8 cellular contexts compared by ENCODE assay signal in the genomic region with DNA sequence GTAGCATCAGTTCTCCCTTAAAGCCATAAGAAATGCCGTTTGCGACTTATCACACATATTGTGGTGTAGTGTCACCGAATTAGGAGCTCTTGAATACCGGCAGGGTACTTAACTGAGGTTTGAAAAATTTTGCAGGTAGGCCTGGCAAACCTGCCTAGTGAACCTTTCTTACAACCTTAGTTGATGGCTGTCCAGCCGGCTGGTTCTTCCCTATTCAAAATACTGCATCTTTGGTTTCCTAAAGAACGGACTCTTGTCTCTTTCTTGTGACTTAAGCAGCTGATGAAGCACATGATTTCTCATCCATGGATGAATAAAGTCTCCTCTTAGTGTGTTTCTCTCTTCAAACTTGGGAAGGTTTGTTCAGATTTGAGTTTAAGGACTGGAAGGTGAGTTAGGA. TPM values are rescaled to one million over a fixed set of nuclear protein-coding genes. Genes with fewer than 3 reads are reported as not detected.
DNase-seq lines count a peak whose midpoint lies in the region; TF ChIP-seq lines count a peak whose summit lies in the region.

No MANE protein-coding gene starts in this region.

- H3K27me3 Mint-ChIP-seq in nephron progenitor cell (ENCODE audit: low read depth, poor library complexity) = peaks cover 15% of the 10 kb centered on the region

- peak overlapping the region; percentile 96 for H3K9ac ChIP-seq in BLaER1

- peaks cover 46% of the 10 kb centered on the region for H3K4me1 ChIP-seq in BLaER1
- peaks cover 27% of the 10 kb centered on the region for H3K4me1 ChIP-seq in effector memory CD4-positive, alpha-beta T cell (ENCODE audit: control insufficient read depth, insufficient read depth, low read length, poor library complexity, severe bottlenecking)

- H3K27ac ChIP-seq in BLaER1 = no peak overlapping the region
- no peak overlapping the region for H3K27ac ChIP-seq in effector memory CD4-positive, alpha-beta T cell (ENCODE audit: insufficient read depth, low read length, poor library complexity, severe bottlenecking)

- peaks cover 22% of the 10 kb centered on the region for H3K36me3 ChIP-seq in BLaER1
- no peaks in the 10 kb centered on the region for H3K36me3 ChIP-seq in effector memory CD4-positive, alpha-beta T cell (ENCODE audit: control insufficient read depth, insufficient read depth, low read length)

- H3K4me3 Mint-ChIP-seq in nephron progenitor cell = peak overlapping the region; percentile 92

- H3K4me2 ChIP-seq in BLaER1 = peak overlapping the region; percentile 82

- DNase-seq in NB4 (ENCODE audit: low read depth) (no peak), nephron progenitor cell (no peak), NCI-H1105 treated with DMSO at 0.1 percent for 48 hours (lab: John Stamatoyannopoulos, UW) (no peak), mesenteric fat pad (ENCODE audit: low spot score) (no peak), Kasumi-1 (lab: John Stamatoyannopoulos, UW) (no peak), DMS53 (lab: John Stamatoyannopoulos, UW) (no peak)
- DNase-seq in effector memory CD4-positive, alpha-beta T cell = no peak

- peaks cover 36% of the 10 kb centered on the region for H3K36me3 Mint-ChIP-seq in nephron progenitor cell (ENCODE audit: low read depth)

- H4K20me1 ChIP-seq in BLaER1 = peaks cover 64% of the 10 kb centered on the region

- H3K9me3 Mint-ChIP-seq in nephron progenitor cell = peaks cover 4% of the 10 kb centered on the region

- TF ChIP-seq CTCF in NB4 (IDR thresholded peaks at IDR 0.05; ENCODE audit: low read depth, low read length) = no peak
- no peak for TF ChIP-seq CTCF in nephron progenitor cell (IDR thresholded peaks at IDR 0.05)

- H3K4me3 ChIP-seq in BLaER1 = peak overlapping the region; percentile 96
- peak overlapping the region; percentile 98 for H3K4me3 ChIP-seq in NB4 (ENCODE audit: low read depth, low read length)
- peak overlapping the region; percentile 89 for H3K4me3 ChIP-seq in effector memory CD4-positive, alpha-beta T cell (ENCODE audit: insufficient read depth, low read depth, low read length, poor library complexity, severe bottlenecking)

- TF ChIP-seq POLR2A in NB4 (IDR thresholded peaks at IDR 0.05; ENCODE audit: extremely low read depth, insufficient read length) = no peak

- no peaks in the 10 kb centered on the region for H3K27me3 ChIP-seq in BLaER1
- no peaks in the 10 kb centered on the region for H3K27me3 ChIP-seq in effector memory CD4-positive, alpha-beta T cell (replicated peaks; ENCODE audit: control insufficient read depth, insufficient read depth, low read length, poor library complexity, severe bottlenecking)

- H3K4me1 Mint-ChIP-seq in nephron progenitor cell = peaks cover 53% of the 10 kb centered on the region

- no peak overlapping the region for H3K27ac Mint-ChIP-seq in nephron progenitor cell

- H3K9me3 ChIP-seq in BLaER1 = no peaks in the 10 kb centered on the region
- no peaks in the 10 kb centered on the region for H3K9me3 ChIP-seq in effector memory CD4-positive, alpha-beta T cell (ENCODE audit: control insufficient read depth, low read length)

RNA-seq across cellular contexts. Expression of a gene that starts 1.5 kb away (rescaled TPM):
- 344 TPM for total RNA-seq in mesenteric fat pad
